ENCODE assay signal across 24 cellular contexts in the genomic region with DNA sequence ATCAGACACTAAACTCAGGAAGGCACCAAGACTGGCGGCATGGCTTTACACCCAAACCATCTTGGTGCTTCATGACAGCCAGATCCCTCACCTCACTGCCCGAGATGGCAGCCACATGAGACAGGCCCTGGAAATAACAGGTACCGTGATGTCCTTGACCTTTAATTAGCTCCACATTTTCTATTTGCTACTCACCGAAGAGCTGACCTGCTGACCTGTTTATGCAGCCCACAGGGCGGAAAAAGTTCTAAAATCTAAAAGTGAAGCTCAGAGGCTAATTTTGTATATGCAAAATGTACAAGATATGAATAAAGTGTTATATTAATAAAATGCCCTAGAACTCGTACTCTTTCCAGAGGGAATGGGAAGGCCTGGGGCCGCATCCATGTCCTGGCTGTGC. TPM values are rescaled to one million over a fixed set of nuclear protein-coding genes. Genes with fewer than 3 reads are reported as not detected.
DNase-seq lines count a peak whose midpoint lies in the region; ATAC-seq, FAIRE-seq and TF ChIP-seq lines count a peak whose summit lies in the region.
"Had no signal": no experiment of that assay in that cellular context is flagged by ENCODE, and none has a peak within 500 bp of the region (broad histone marks: within the 10 kb centered on the region; RNA-seq: fewer than 3 reads in every experiment).

No MANE protein-coding gene starts in this region.

- TF ChIP-seq CTCF in HepG2 (CRISPR knock-in tag; IDR thresholded peaks at IDR 0.05) = no peak
- no peak for TF ChIP-seq CTCF in right lobe of liver (IDR thresholded peaks at IDR 0.05)
- TF ChIP-seq CTCF in MM.1S (IDR thresholded peaks at IDR 0.05; ENCODE audit: low read length) = no peak

- no peak overlapping the region for H2AK5ac ChIP-seq in neuronal stem cell (ENCODE audit: low read depth, low read length)

- H4K20me1 ChIP-seq in HepG2 (ENCODE audit: insufficient read depth, low read length) (no peaks in the 10 kb centered on the region), MM.1S (ENCODE audit: insufficient read depth, low read length) (no peaks in the 10 kb centered on the region)

- FAIRE-seq in HepG2 (lab: Jason Lieb, UNC) (no peak), urothelium cell line (lab: Jason Lieb, UNC) (peak; percentile 68)
- FAIRE-seq: A549, GM12891, GM18507 had no signal

- no peak overlapping the region for H3K4me3 ChIP-seq in HepG2 (replicated peaks in 1 of 3; ENCODE audit: insufficient read depth in 1 of 3, low read depth in 2 of 3, low read length in 3 of 3)
- no peak overlapping the region for H3K4me3 ChIP-seq in right lobe of liver
- no peak overlapping the region for H3K4me3 ChIP-seq in neuronal stem cell (ENCODE audit: low read length in 2 of 2)
- H3K4me3 ChIP-seq in MM.1S (ENCODE audit: low read length) = no peak overlapping the region
- H3K4me3 ChIP-seq: A549, GM23338 had no signal

- H2BK120ac ChIP-seq in neuronal stem cell (ENCODE audit: low read depth, low read length) = no peak overlapping the region

- no peaks in the 10 kb centered on the region for H3K79me2 ChIP-seq in HepG2 (ENCODE audit: insufficient read depth, low read length)
- no peaks in the 10 kb centered on the region for H3K79me2 ChIP-seq in MM.1S (ENCODE audit: low read length)

- no peaks in the 10 kb centered on the region for H3K36me3 ChIP-seq in HepG2 (replicated peaks in 1 of 2; ENCODE audit: control insufficient read depth in 1 of 2, insufficient read depth in 2 of 2, low read length in 2 of 2)
- H3K36me3 ChIP-seq in right lobe of liver = no peaks in the 10 kb centered on the region
- H3K36me3 ChIP-seq in neuronal stem cell (replicated peaks in 1 of 2; ENCODE audit: control insufficient read depth in 2 of 2, insufficient read depth in 2 of 2, low read length in 2 of 2) = no peaks in the 10 kb centered on the region
- no peaks in the 10 kb centered on the region for H3K36me3 ChIP-seq in MM.1S (replicated peaks; ENCODE audit: insufficient read depth, low read length)

- H4K91ac ChIP-seq in neuronal stem cell (ENCODE audit: low read depth, low read length, poor library complexity) = no peak overlapping the region

- H3F3A ChIP-seq in MM.1S (ENCODE audit: insufficient read depth, low read length) = no peaks in the 10 kb centered on the region

- in situ Hi-C loops in HepG2 (cut with HindIII; ENCODE audit: extremely low pct_ligation_motif_present, low pct_unique_long_range_greater_than_20kb) = no loop called here

- H3K9me3 ChIP-seq in HepG2 (ENCODE audit: low read length) (no peaks in the 10 kb centered on the region), right lobe of liver (no peaks in the 10 kb centered on the region), neuronal stem cell (replicated peaks in 1 of 2; ENCODE audit: control insufficient read depth in 2 of 2, insufficient read depth in 1 of 2, low read depth in 1 of 2, low read length in 2 of 2) (no peaks in the 10 kb centered on the region), MM.1S (replicated peaks; ENCODE audit: insufficient read depth, low read length) (no peaks in the 10 kb centered on the region)
- H3K9me3 ChIP-seq: A549 had no signal

- no peaks in the 10 kb centered on the region for H3K9me2 ChIP-seq in MM.1S (replicated peaks; ENCODE audit: insufficient read depth, low read length)

- TF ChIP-seq RAD21 in HepG2 (CRISPR knock-in tag; IDR thresholded peaks at IDR 0.05) = no peak

- no peak overlapping the region for H3K23ac ChIP-seq in neuronal stem cell (ENCODE audit: low read depth, low read length, poor library complexity)

- WGBS in HepG2 (ENCODE audit: low lambda C conversion rate) = 13% methylated on average over 7 of the region's 7 CpGs
- WGBS in right lobe of liver (ENCODE audit: insufficient coverage, low coverage, low lambda C conversion rate, missing lambda C conversion rate) = 53% methylated on average over 6 of the region's 7 CpGs
- no CpG with 5 or more reads among the region's 7 CpGs for WGBS in neuronal stem cell (ENCODE audit: extremely low coverage in 2 of 2, insufficient read length in 2 of 2, insufficient replicate concordance in 1 of 2), 2 donors

- H2AFZ ChIP-seq in HepG2 (ENCODE audit: low read length) = no peak overlapping the region
- no peak overlapping the region for H2AFZ ChIP-seq in neuronal stem cell (ENCODE audit: low read length)
- no peak overlapping the region for H2AFZ ChIP-seq in MM.1S (ENCODE audit: low read length)
- H2AFZ ChIP-seq: GM23338 had no signal

- H3K27me3 ChIP-seq in HepG2 (ENCODE audit: control insufficient read depth in 1 of 2, insufficient read depth in 2 of 2, low read length in 2 of 2) (peaks cover 2 to 20% of the 10 kb centered on the region in 2 experiments; a peak in 4 of 5 replicates), right lobe of liver (no peaks in the 10 kb centered on the region), neuronal stem cell (ENCODE audit: control insufficient read depth in 3 of 3, insufficient read depth in 3 of 3, low read depth in 1 of 3, low read length in 3 of 3) (peaks cover 0 to 11% (median 0%) of the 10 kb centered on the region in 3 experiments), MM.1S (replicated peaks; ENCODE audit: insufficient read depth, low read length) (no peaks in the 10 kb centered on the region)

- POLR2A ChIA-PET in HepG2 (lab: Yijun Ruan, JAX) = no interaction called here

- BruUV-seq in HepG2 (replicated peaks; lab: Mats Ljungman, UMichigan) = no TSS peak

- ATAC-seq in HepG2 (peak; percentile 6; the same call in 1 of the 3 replicates), right lobe of liver (no peak), HG02970 (IDR thresholded peaks at IDR 0.05; ENCODE audit: low FRiP score, unreplicated experiment) (no peak)
- ATAC-seq: GM23338 had no signal

- no peak for TF ChIP-seq EP300 in HepG2 (IDR thresholded peaks at IDR 0.05; ENCODE audit: low read depth in 2 of 2, low read length in 2 of 2)
- TF ChIP-seq EP300 in HepG2 (CRISPR knock-in tag; IDR thresholded peaks at IDR 0.05; ENCODE audit: borderline replicate concordance) = no peak

- no peak overlapping the region for H3K4ac ChIP-seq in neuronal stem cell (ENCODE audit: low read length)

- H3K4me2 ChIP-seq in HepG2 (ENCODE audit: low read depth, low read length) (no peak overlapping the region), neuronal stem cell (ENCODE audit: insufficient read depth, low read length, poor library complexity, severe bottlenecking) (no peak overlapping the region), MM.1S (ENCODE audit: low read depth, low read length) (no peak overlapping the region)
- H3K4me2 ChIP-seq: A549, GM23338 had no signal

- no peak overlapping the region for H3K18ac ChIP-seq in neuronal stem cell (ENCODE audit: low read length)

- H4K8ac ChIP-seq in neuronal stem cell (ENCODE audit: low read depth, low read length) = no peak overlapping the region

- DNase-seq in HepG2 (ENCODE audit: low spot score) = no peak
- no peak for DNase-seq in right lobe of liver
- DNase-seq in neuronal stem cell (ENCODE audit: low spot score) = no peak
- DNase-seq in urothelium cell line (ENCODE audit: low spot score) = no peak
- no peak for DNase-seq in MM.1S
- DNase-seq: 8988T; ACHN; C1 segment of cervical spinal cord; Calu3; CD4-positive, alpha-beta memory T cell; COR-L47; DMS53; DMS79 treated with DMSO at 0.1 percent for 48 hours; GF-D8; H9 had no signal

- H3K9ac ChIP-seq in HepG2 (ENCODE audit: insufficient read depth, low read depth, low read length) (no peak overlapping the region), neuronal stem cell (ENCODE audit: low read depth, low read length, poor library complexity) (peak overlapping the region; percentile 0), MM.1S (ENCODE audit: low read length) (no peak overlapping the region)

- TF ChIP-seq POLR2A in HepG2 (IDR thresholded peaks at IDR 0.05; ENCODE audit: insufficient read depth in 1 of 2, low read depth in 2 of 2, low read length in 2 of 2) (no peak), right lobe of liver (IDR thresholded peaks at IDR 0.05) (no peak)

- H2BK12ac ChIP-seq in neuronal stem cell (ENCODE audit: low read length) = no peak overlapping the region

- no peak overlapping the region for H2BK5ac ChIP-seq in neuronal stem cell (ENCODE audit: low read length)

- no peak overlapping the region for H2BK15ac ChIP-seq in neuronal stem cell (ENCODE audit: low read length)

- H3K27ac ChIP-seq in HepG2 (ENCODE audit: extremely low read length, insufficient read depth, low read length) = no peak overlapping the region
- no peak overlapping the region for H3K27ac ChIP-seq in right lobe of liver
- no peak overlapping the region for H3K27ac ChIP-seq in neuronal stem cell (replicated peaks; ENCODE audit: low read length)
- H3K27ac ChIP-seq in MM.1S (ENCODE audit: low read length) = no peak overlapping the region
- H3K27ac ChIP-seq: A549 had no signal

- H3K14ac ChIP-seq in neuronal stem cell (ENCODE audit: low read length) = no peak overlapping the region

- CTCF ChIA-PET in HepG2 (lab: Yijun Ruan, JAX; ENCODE audit: low intra/inter-chr PET ratio, low total read pairs) = no interaction called here

- peaks cover 39% of the 10 kb centered on the region for H3K4me1 ChIP-seq in HepG2 (ENCODE audit: insufficient read depth, low read length)
- H3K4me1 ChIP-seq in right lobe of liver = no peaks in the 10 kb centered on the region
- H3K4me1 ChIP-seq in neuronal stem cell (ENCODE audit: control insufficient read depth in 2 of 2, insufficient read depth in 1 of 2, low read depth in 1 of 2, low read length in 2 of 2) = peaks cover 0 to 15% of the 10 kb centered on the region in 2 donors
- no peaks in the 10 kb centered on the region for H3K4me1 ChIP-seq in MM.1S (ENCODE audit: low read length)

- no peaks in the 10 kb centered on the region for H3K79me1 ChIP-seq in neuronal stem cell (ENCODE audit: low read depth, low read length)

- intact Hi-C loops in HepG2 (cut with micrococcal nuclease; ENCODE audit: unreplicated experiment) (no loop called here), right lobe of liver (cut with DNase I) (no loop called here)

RNA-seq across cellular contexts. Expression of a gene that starts 51.6 kb away (rescaled TPM):
- total RNA-seq in HepG2 (2016; rRNA removed; fragmentation: Illumina TruSeq; extraction: Trizol) (0.20 and 0.39 TPM in 2 replicates), right lobe of liver (under 1 TPM; 0.05 to 0.30 (median 0.12) TPM)
- total RNA-seq in HepG2 (2016; cell fraction: cytosol; rRNA removed; fragmentation: Illumina TruSeq; extraction: Trizol; ENCODE audit: low read depth) = 0.61 TPM in 1 of 2 replicates, not detected in the other
- 0.11 and 0.51 TPM in 2 replicates for total RNA-seq in HepG2 (2016; cell fraction: insoluble cytoplasmic fraction; rRNA removed; fragmentation: Illumina TruSeq; extraction: Trizol)
- total RNA-seq in HepG2 (2016; cell fraction: membrane; rRNA removed; fragmentation: Illumina TruSeq; extraction: Trizol) = 0.28 and 0.45 TPM in 2 replicates
- 0.31 TPM in 1 of 2 replicates, not detected in the other for total RNA-seq in HepG2 (2016; cell fraction: nucleus; rRNA removed; fragmentation: Illumina TruSeq; extraction: Trizol)
- polyA plus RNA-seq in HepG2 (2011; rRNA removed) = 0.14 and 0.41 TPM in 2 replicates
- 0.23 and 0.33 TPM in 2 replicates for polyA plus RNA-seq in HepG2 (2011; cell fraction: cytosol; rRNA removed)
- 0.34 and 0.90 TPM in 2 replicates for polyA plus RNA-seq in HepG2 (2011; cell fraction: nucleus; rRNA removed)
- 0.04 and 0.09 TPM in 2 replicates for polyA plus RNA-seq in HepG2 (2012)
- polyA plus RNA-seq in HepG2 (2016; cell fraction: cytosol; fragmentation: Illumina TruSeq; extraction: Trizol; ENCODE audit: low read depth) = 0.08 and 0.25 TPM in 2 replicates
- polyA plus RNA-seq in HepG2 (2016; cell fraction: insoluble cytoplasmic fraction; fragmentation: Illumina TruSeq; extraction: Trizol; ENCODE audit: low read depth) = 0.42 and 0.59 TPM in 2 replicates
- 0.24 and 0.30 TPM in 2 replicates for polyA plus RNA-seq in HepG2 (2016; cell fraction: membrane; fragmentation: Illumina TruSeq; extraction: Trizol; ENCODE audit: low read depth)
- 0.36 and 0.65 TPM in 2 replicates for polyA plus RNA-seq in HepG2 (2016; cell fraction: nucleus; fragmentation: Illumina TruSeq; extraction: Trizol; ENCODE audit: insufficient read depth, low read depth)
- polyA minus RNA-seq in HepG2 (2011; rRNA and poly(A)+ RNA removed; ENCODE audit: low replicate concordance) = 0.10 and 0.72 TPM in 2 replicates
- polyA minus RNA-seq in HepG2 (2011; cell fraction: cytosol; rRNA and poly(A)+ RNA removed) = not detected in 2 replicates
- polyA minus RNA-seq in HepG2 (2011; cell fraction: nucleus; rRNA and poly(A)+ RNA removed) = 0.75 TPM in 1 of 2 replicates, not detected in the other
- polyA plus RNA-seq in neuronal stem cell (2013, experiment 1 of 2) = 3.5 TPM
- polyA plus RNA-seq in neuronal stem cell (2013, experiment 2 of 2) = 3.6 TPM
- total RNA-seq: Daoy, H4 had no signal

RNA-seq across cellular contexts. Expression of a gene that starts 53.0 kb away (rescaled TPM):
- total RNA-seq in HepG2 (2016; rRNA removed; fragmentation: Illumina TruSeq; extraction: Trizol) (not detected in 2 replicates), right lobe of liver (not detected)
- total RNA-seq in HepG2 (2016; cell fraction: cytosol; rRNA removed; fragmentation: Illumina TruSeq; extraction: Trizol; ENCODE audit: low read depth) = not detected in 2 replicates
- total RNA-seq in HepG2 (2016; cell fraction: insoluble cytoplasmic fraction; rRNA removed; fragmentation: Illumina TruSeq; extraction: Trizol) = not detected in 2 replicates
- total RNA-seq in HepG2 (2016; cell fraction: membrane; rRNA removed; fragmentation: Illumina TruSeq; extraction: Trizol) = not detected in 2 replicates
- total RNA-seq in HepG2 (2016; cell fraction: nucleus; rRNA removed; fragmentation: Illumina TruSeq; extraction: Trizol) = not detected in 2 replicates
- not detected in 2 replicates for polyA plus RNA-seq in HepG2 (2011; rRNA removed)
- not detected in 2 replicates for polyA plus RNA-seq in HepG2 (2011; cell fraction: cytosol; rRNA removed)
- polyA plus RNA-seq in HepG2 (2011; cell fraction: nucleus; rRNA removed) = not detected in 2 replicates
- polyA plus RNA-seq in HepG2 (2012) = not detected in 2 replicates
- not detected in 2 replicates for polyA plus RNA-seq in HepG2 (2016; cell fraction: cytosol; fragmentation: Illumina TruSeq; extraction: Trizol; ENCODE audit: low read depth)
- not detected in 2 replicates for polyA plus RNA-seq in HepG2 (2016; cell fraction: insoluble cytoplasmic fraction; fragmentation: Illumina TruSeq; extraction: Trizol; ENCODE audit: low read depth)
- polyA plus RNA-seq in HepG2 (2016; cell fraction: membrane; fragmentation: Illumina TruSeq; extraction: Trizol; ENCODE audit: low read depth) = not detected in 2 replicates
- not detected in 2 replicates for polyA plus RNA-seq in HepG2 (2016; cell fraction: nucleus; fragmentation: Illumina TruSeq; extraction: Trizol; ENCODE audit: insufficient read depth, low read depth)
- 0.21 TPM in 1 of 2 replicates, not detected in the other for polyA minus RNA-seq in HepG2 (2011; rRNA and poly(A)+ RNA removed; ENCODE audit: low replicate concordance)
- polyA minus RNA-seq in HepG2 (2011; cell fraction: cytosol; rRNA and poly(A)+ RNA removed) = not detected in 2 replicates
- not detected in 2 replicates for polyA minus RNA-seq in HepG2 (2011; cell fraction: nucleus; rRNA and poly(A)+ RNA removed)
- not detected for polyA plus RNA-seq in neuronal stem cell (2013, experiment 1 of 2)
- not detected for polyA plus RNA-seq in neuronal stem cell (2013, experiment 2 of 2)
- total RNA-seq: Calu3; CD4-positive, alpha-beta memory T cell; Daoy; G401; GM23338; H4; H9 had no signal
- polyA plus RNA-seq: A549; BJ; CD4-positive, alpha-beta memory T cell; GM23338 had no signal
